ENCODE assay signal across 1 cellular context in the genomic region with DNA sequence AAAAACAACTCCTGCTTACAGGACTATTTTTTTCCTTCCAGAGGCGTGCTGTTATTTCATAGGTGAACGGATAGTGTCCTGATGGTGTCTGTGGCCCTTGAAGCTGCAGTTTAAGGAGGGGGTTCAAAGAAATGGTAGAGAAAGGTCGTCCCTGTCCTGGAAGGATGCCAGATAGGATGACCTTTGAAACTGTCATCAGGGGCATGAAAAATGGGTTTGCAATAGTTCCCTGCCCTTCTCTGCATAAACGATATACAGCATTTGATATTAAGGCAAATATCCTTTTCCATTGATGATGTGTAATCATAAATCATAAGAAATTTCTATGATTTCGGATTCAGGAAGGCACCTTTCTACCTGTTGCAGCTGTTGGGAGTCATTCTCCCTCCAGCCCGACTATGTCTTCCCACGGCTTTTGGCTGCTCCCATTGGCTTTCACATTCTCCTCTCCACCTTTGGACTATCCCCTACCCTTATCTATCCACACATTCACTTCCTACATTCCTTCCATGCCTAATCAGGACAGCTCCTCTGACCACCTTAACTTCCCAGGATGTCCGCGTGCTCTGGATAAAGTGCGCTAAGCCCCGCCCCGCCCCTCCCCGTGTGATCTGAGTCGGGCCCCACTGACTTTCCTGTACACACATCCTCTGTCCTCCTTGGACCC.
A peak's percentile ranks its signal among the peaks of the same experiment; 100 is the strongest.
TF ChIP-seq lines count a peak whose summit lies in the region.

No MANE protein-coding gene starts in this region.

TF ChIP-seq in HepG2, 621 proteins besides CTCF, POLR2A, EP300 and RAD21 (continued from another document and continues in another):
- TF ChIP-seq, protein P1, sequence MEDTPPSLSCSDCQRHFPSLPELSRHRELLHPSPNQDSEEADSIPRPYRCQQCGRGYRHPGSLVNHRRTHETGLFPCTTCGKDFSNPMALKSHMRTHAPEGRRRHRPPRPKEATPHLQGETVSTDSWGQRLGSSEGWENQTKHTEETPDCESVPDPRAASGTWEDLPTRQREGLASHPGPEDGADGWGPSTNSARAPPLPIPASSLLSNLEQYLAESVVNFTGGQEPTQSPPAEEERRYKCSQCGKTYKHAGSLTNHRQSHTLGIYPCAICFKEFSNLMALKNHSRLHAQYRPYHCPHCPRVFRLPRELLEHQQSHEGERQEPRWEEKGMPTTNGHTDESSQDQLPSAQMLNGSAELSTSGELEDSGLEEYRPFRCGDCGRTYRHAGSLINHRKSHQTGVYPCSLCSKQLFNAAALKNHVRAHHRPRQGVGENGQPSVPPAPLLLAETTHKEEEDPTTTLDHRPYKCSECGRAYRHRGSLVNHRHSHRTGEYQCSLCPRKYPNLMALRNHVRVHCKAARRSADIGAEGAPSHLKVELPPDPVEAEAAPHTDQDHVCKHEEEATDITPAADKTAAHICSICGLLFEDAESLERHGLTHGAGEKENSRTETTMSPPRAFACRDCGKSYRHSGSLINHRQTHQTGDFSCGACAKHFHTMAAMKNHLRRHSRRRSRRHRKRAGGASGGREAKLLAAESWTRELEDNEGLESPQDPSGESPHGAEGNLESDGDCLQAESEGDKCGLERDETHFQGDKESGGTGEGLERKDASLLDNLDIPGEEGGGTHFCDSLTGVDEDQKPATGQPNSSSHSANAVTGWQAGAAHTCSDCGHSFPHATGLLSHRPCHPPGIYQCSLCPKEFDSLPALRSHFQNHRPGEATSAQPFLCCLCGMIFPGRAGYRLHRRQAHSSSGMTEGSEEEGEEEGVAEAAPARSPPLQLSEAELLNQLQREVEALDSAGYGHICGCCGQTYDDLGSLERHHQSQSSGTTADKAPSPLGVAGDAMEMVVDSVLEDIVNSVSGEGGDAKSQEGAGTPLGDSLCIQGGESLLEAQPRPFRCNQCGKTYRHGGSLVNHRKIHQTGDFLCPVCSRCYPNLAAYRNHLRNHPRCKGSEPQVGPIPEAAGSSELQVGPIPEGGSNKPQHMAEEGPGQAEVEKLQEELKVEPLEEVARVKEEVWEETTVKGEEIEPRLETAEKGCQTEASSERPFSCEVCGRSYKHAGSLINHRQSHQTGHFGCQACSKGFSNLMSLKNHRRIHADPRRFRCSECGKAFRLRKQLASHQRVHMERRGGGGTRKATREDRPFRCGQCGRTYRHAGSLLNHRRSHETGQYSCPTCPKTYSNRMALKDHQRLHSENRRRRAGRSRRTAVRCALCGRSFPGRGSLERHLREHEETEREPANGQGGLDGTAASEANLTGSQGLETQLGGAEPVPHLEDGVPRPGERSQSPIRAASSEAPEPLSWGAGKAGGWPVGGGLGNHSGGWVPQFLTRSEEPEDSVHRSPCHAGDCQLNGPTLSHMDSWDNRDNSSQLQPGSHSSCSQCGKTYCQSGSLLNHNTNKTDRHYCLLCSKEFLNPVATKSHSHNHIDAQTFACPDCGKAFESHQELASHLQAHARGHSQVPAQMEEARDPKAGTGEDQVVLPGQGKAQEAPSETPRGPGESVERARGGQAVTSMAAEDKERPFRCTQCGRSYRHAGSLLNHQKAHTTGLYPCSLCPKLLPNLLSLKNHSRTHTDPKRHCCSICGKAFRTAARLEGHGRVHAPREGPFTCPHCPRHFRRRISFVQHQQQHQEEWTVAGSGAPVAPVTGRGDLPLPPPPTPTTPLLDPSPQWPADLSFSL (CRISPR knock-in tag; IDR thresholded peaks at IDR 0.05), result no peak
- TF ChIP-seq ZNF777 (CRISPR knock-in tag; IDR thresholded peaks at IDR 0.05) (no peak), HOXA3 (CRISPR knock-in tag; IDR thresholded peaks at IDR 0.05) (peak; percentile 65), KAT8 (CRISPR knock-in tag; IDR thresholded peaks at IDR 0.05) (no peak), ZNF34 (CRISPR knock-in tag; IDR thresholded peaks at IDR 0.05; ENCODE audit: borderline replicate concordance) (no peak), TARDBP (CRISPR knock-in tag; IDR thresholded peaks at IDR 0.05) (0 out of 2 replicates have a peak, but pooled peaks have one; percentile 57), ZNF605 (CRISPR knock-in tag; IDR thresholded peaks at IDR 0.05) (0 out of 2 replicates have a peak, but pooled peaks have one; percentile 23), ZNF792 (CRISPR knock-in tag; IDR thresholded peaks at IDR 0.05) (no peak), TCF7L2 (IDR thresholded peaks at IDR 0.05; ENCODE audit: low read depth, low read length) (no peak), ZNF562 (CRISPR knock-in tag; IDR thresholded peaks at IDR 0.05; ENCODE audit: borderline replicate concordance) (no peak), PTBP1 (IDR thresholded peaks at IDR 0.05; ENCODE audit: low read depth, low read length, poor library complexity, severe bottlenecking) (no peak), PAX8 (CRISPR knock-in tag; IDR thresholded peaks at IDR 0.05; ENCODE audit: borderline replicate concordance) (no peak), HDAC2 (CRISPR knock-in tag; IDR thresholded peaks at IDR 0.05) (0 out of 2 replicates have a peak, but pooled peaks have one; percentile 50), JUNB (CRISPR knock-in tag; IDR thresholded peaks at IDR 0.05; ENCODE audit: borderline replicate concordance) (no peak; the same call in 1 of the 2 replicates), ELF4 (CRISPR knock-in tag; IDR thresholded peaks at IDR 0.05; ENCODE audit: borderline replicate concordance) (0 out of 2 replicates have a peak, but pooled peaks have one; percentile 39), SIN3B (IDR thresholded peaks at IDR 0.05; ENCODE audit: low read length) (no peak), CBX5 (CRISPR knock-in tag; IDR thresholded peaks at IDR 0.05; ENCODE audit: borderline replicate concordance) (no peak), ZNF33B (CRISPR knock-in tag; IDR thresholded peaks at IDR 0.05) (no peak), CAMTA2 (CRISPR knock-in tag; IDR thresholded peaks at IDR 0.05; ENCODE audit: borderline replicate concordance) (no peak), ONECUT2 (CRISPR knock-in tag; IDR thresholded peaks at IDR 0.05) (no peak)
- TF ChIP-seq, protein P2, sequence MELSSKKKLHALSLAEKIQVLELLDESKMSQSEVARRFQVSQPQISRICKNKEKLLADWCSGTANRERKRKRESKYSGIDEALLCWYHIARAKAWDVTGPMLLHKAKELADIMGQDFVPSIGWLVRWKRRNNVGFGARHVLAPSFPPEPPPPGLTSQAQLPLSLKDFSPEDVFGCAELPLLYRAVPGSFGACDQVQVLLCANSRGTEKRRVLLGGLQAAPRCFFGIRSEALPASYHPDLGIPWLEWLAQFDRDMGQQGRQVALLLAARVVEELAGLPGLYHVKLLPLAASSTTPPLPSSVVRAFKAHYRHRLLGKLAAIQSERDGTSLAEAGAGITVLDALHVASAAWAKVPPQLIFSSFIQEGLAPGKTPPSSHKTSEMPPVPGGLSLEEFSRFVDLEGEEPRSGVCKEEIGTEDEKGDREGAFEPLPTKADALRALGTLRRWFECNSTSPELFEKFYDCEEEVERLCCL (CRISPR knock-in tag; IDR thresholded peaks at IDR 0.05; ENCODE audit: borderline replicate concordance), result no peak
- TF ChIP-seq, protein P3, sequence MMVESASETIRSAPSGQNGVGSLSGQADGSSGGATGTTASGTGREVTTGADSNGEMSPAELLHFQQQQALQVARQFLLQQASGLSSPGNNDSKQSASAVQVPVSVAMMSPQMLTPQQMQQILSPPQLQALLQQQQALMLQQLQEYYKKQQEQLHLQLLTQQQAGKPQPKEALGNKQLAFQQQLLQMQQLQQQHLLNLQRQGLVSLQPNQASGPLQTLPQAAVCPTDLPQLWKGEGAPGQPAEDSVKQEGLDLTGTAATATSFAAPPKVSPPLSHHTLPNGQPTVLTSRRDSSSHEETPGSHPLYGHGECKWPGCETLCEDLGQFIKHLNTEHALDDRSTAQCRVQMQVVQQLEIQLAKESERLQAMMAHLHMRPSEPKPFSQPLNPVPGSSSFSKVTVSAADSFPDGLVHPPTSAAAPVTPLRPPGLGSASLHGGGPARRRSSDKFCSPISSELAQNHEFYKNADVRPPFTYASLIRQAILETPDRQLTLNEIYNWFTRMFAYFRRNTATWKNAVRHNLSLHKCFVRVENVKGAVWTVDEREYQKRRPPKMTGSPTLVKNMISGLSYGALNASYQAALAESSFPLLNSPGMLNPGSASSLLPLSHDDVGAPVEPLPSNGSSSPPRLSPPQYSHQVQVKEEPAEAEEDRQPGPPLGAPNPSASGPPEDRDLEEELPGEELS (CRISPR knock-in tag; IDR thresholded peaks at IDR 0.05), result peak; percentile 78
- TF ChIP-seq, protein P4, sequence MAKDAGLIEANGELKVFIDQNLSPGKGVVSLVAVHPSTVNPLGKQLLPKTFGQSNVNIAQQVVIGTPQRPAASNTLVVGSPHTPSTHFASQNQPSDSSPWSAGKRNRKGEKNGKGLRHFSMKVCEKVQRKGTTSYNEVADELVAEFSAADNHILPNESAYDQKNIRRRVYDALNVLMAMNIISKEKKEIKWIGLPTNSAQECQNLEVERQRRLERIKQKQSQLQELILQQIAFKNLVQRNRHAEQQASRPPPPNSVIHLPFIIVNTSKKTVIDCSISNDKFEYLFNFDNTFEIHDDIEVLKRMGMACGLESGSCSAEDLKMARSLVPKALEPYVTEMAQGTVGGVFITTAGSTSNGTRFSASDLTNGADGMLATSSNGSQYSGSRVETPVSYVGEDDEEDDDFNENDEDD (CRISPR knock-in tag; IDR thresholded peaks at IDR 0.05; ENCODE audit: borderline replicate concordance), result no peak
- TF ChIP-seq, protein P5, sequence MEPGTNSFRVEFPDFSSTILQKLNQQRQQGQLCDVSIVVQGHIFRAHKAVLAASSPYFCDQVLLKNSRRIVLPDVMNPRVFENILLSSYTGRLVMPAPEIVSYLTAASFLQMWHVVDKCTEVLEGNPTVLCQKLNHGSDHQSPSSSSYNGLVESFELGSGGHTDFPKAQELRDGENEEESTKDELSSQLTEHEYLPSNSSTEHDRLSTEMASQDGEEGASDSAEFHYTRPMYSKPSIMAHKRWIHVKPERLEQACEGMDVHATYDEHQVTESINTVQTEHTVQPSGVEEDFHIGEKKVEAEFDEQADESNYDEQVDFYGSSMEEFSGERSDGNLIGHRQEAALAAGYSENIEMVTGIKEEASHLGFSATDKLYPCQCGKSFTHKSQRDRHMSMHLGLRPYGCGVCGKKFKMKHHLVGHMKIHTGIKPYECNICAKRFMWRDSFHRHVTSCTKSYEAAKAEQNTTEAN (CRISPR knock-in tag; conservative IDR thresholded peaks at IDR 0.05), result no peak
- TF ChIP-seq, protein P6, sequence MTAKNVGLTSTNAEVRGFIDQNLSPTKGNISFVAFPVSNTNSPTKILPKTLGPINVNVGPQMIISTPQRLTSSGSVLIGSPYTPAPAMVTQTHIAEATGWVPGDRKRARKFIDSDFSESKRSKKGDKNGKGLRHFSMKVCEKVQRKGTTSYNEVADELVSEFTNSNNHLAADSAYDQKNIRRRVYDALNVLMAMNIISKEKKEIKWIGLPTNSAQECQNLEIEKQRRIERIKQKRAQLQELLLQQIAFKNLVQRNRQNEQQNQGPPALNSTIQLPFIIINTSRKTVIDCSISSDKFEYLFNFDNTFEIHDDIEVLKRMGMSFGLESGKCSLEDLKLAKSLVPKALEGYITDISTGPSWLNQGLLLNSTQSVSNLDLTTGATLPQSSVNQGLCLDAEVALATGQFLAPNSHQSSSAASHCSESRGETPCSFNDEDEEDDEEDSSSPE (CRISPR knock-in tag; IDR thresholded peaks at IDR 0.05), result no peak
- TF ChIP-seq, protein P7, sequence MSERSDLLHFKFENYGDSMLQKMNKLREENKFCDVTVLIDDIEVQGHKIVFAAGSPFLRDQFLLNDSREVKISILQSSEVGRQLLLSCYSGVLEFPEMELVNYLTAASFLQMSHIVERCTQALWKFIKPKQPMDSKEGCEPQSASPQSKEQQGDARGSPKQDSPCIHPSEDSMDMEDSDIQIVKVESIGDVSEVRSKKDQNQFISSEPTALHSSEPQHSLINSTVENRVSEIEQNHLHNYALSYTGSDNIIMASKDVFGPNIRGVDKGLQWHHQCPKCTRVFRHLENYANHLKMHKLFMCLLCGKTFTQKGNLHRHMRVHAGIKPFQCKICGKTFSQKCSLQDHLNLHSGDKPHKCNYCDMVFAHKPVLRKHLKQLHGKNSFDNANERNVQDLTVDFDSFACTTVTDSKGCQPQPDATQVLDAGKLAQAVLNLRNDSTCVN (CRISPR knock-in tag; IDR thresholded peaks at IDR 0.05; ENCODE audit: borderline replicate concordance), result no peak
- TF ChIP-seq, protein P8, sequence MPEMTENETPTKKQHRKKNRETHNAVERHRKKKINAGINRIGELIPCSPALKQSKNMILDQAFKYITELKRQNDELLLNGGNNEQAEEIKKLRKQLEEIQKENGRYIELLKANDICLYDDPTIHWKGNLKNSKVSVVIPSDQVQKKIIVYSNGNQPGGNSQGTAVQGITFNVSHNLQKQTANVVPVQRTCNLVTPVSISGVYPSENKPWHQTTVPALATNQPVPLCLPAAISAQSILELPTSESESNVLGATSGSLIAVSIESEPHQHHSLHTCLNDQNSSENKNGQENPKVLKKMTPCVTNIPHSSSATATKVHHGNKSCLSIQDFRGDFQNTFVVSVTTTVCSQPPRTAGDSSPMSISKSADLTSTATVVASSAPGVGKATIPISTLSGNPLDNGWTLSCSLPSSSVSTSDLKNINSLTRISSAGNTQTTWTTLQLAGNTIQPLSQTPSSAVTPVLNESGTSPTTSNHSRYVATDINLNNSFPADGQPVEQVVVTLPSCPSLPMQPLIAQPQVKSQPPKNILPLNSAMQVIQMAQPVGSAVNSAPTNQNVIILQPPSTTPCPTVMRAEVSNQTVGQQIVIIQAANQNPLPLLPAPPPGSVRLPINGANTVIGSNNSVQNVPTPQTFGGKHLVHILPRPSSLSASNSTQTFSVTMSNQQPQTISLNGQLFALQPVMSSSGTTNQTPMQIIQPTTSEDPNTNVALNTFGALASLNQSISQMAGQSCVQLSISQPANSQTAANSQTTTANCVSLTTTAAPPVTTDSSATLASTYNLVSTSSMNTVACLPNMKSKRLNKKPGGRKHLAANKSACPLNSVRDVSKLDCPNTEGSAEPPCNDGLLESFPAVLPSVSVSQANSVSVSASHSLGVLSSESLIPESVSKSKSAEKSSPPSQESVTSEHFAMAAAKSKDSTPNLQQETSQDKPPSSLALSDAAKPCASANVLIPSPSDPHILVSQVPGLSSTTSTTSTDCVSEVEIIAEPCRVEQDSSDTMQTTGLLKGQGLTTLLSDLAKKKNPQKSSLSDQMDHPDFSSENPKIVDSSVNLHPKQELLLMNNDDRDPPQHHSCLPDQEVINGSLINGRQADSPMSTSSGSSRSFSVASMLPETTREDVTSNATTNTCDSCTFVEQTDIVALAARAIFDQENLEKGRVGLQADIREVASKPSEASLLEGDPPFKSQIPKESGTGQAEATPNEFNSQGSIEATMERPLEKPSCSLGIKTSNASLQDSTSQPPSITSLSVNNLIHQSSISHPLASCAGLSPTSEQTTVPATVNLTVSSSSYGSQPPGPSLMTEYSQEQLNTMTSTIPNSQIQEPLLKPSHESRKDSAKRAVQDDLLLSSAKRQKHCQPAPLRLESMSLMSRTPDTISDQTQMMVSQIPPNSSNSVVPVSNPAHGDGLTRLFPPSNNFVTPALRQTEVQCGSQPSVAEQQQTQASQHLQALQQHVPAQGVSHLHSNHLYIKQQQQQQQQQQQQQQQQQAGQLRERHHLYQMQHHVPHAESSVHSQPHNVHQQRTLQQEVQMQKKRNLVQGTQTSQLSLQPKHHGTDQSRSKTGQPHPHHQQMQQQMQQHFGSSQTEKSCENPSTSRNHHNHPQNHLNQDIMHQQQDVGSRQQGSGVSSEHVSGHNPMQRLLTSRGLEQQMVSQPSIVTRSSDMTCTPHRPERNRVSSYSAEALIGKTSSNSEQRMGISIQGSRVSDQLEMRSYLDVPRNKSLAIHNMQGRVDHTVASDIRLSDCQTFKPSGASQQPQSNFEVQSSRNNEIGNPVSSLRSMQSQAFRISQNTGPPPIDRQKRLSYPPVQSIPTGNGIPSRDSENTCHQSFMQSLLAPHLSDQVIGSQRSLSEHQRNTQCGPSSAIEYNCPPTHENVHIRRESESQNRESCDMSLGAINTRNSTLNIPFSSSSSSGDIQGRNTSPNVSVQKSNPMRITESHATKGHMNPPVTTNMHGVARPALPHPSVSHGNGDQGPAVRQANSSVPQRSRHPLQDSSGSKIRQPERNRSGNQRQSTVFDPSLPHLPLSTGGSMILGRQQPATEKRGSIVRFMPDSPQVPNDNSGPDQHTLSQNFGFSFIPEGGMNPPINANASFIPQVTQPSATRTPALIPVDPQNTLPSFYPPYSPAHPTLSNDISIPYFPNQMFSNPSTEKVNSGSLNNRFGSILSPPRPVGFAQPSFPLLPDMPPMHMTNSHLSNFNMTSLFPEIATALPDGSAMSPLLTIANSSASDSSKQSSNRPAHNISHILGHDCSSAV (CRISPR knock-in tag; IDR thresholded peaks at IDR 0.05; ENCODE audit: borderline replicate concordance), result no peak
